Comparison of ENCODE assay signal across 19 cellular contexts in the genomic region with DNA sequence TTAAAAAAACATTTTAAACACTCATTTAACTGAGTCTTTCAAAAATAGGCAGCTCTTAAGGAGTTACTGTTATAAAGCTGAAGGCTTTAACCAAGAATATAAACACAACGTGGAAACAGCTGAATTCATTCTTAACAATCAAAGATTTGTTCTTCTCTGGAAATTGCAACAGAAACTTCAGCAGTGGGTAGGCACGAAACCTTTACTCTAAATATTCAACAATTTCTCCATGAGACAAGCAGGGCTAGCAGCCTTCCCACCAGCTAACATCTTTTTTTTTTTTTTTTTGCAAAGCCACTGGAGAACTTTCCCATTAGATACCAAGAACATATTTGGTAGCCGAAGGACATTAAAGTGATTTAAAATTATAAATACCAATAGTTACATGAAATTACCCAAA.
DNase-seq lines count a peak whose midpoint lies in the region; ATAC-seq and TF ChIP-seq lines count a peak whose summit lies in the region.
"Had no signal": no experiment of that assay in that cellular context is flagged by ENCODE, and none has a peak within 500 bp of the region (broad histone marks: within the 10 kb centered on the region; RNA-seq: fewer than 3 reads in every experiment).

No MANE protein-coding gene starts in this region.

- intact Hi-C loops in left ventricle myocardium inferior (cut with micrococcal nuclease) (no loop called here), gastrocnemius medialis (cut with DNase I; ENCODE audit: low total_unique reads) (no loop called here)

- peak overlapping the region; percentile 4 for H3K4me3 ChIP-seq in left ventricle myocardium inferior
- no peak overlapping the region for H3K4me3 ChIP-seq in gastrocnemius medialis
- H3K4me3 ChIP-seq: HAP-1 had no signal

- no peaks in the 10 kb centered on the region for H3K4me1 Mint-ChIP-seq in activated CD4-positive, alpha-beta T cell treated with anti-CD3 and anti-CD28 coated beads, Interleukin-2, amount 10 ng/mL, durations not matched to agents 7 days and 5 days
- H3K4me1 Mint-ChIP-seq: activated CD4-positive, alpha-beta T cell treated with anti-CD3 and anti-CD28 coated beads, Interleukin-2, amount 10 ng/mL, durations not matched to agents 24 days and 14 days; CD8-positive, alpha-beta memory T cell; IgD-negative memory B cell; nephron progenitor cell; stimulated activated effector memory CD8-positive, alpha-beta T cell treated with anti-CD3 and anti-CD28 coated beads, Interleukin-12 subunit alpha, Interleukin-12 subunit beta, amount 100 ng/mL, for 72 hours had no signal

- TF ChIP-seq CTCF in AG09319 (IDR thresholded peaks at IDR 0.05; ENCODE audit: low read depth, low read length) (no peak), left ventricle myocardium inferior (IDR thresholded peaks at IDR 0.05; ENCODE audit: borderline replicate concordance) (no peak), gastrocnemius medialis (IDR thresholded peaks at IDR 0.05 in 4 of 5, conservative IDR thresholded peaks at IDR 0.05 in 1 of 5) (no peak)

- POLR2A ChIA-PET in activated CD4-positive, alpha-beta T cell treated with anti-CD3 and anti-CD28 coated beads, Interleukin-2, amount 10 ng/mL, durations not matched to agents 7 days and 5 days (lab: Charles Lee), result no interaction called here

- H3K9me3 ChIP-seq in left ventricle myocardium inferior (replicated peaks) (no peaks in the 10 kb centered on the region), gastrocnemius medialis (no peaks in the 10 kb centered on the region)
- H3K9me3 ChIP-seq: HAP-1 had no signal

- H3K27me3 Mint-ChIP-seq in activated CD4-positive, alpha-beta T cell treated with anti-CD3 and anti-CD28 coated beads, Interleukin-2, amount 10 ng/mL, durations not matched to agents 7 days and 5 days, result peaks cover 2% of the 10 kb centered on the region
- H3K27me3 Mint-ChIP-seq: IgD-negative memory B cell had no signal

- no peak overlapping the region for H3K4me3 Mint-ChIP-seq in activated CD4-positive, alpha-beta T cell treated with anti-CD3 and anti-CD28 coated beads, Interleukin-2, amount 10 ng/mL, durations not matched to agents 7 days and 5 days
- H3K4me3 Mint-ChIP-seq: activated CD4-positive, alpha-beta T cell treated with anti-CD3 and anti-CD28 coated beads, Interleukin-2, amount 10 ng/mL, durations not matched to agents 24 days and 14 days; CD8-positive, alpha-beta memory T cell; IgD-negative memory B cell; nephron progenitor cell; stimulated activated effector memory CD8-positive, alpha-beta T cell treated with anti-CD3 and anti-CD28 coated beads, Interleukin-12 subunit alpha, Interleukin-12 subunit beta, amount 100 ng/mL, for 72 hours had no signal

- no peaks in the 10 kb centered on the region for H3K36me3 ChIP-seq in left ventricle myocardium inferior
- no peaks in the 10 kb centered on the region for H3K36me3 ChIP-seq in gastrocnemius medialis
- H3K36me3 ChIP-seq: HAP-1 had no signal

- no peak for ATAC-seq in gastrocnemius medialis
- ATAC-seq in GM18519 (IDR thresholded peaks at IDR 0.05; ENCODE audit: low FRiP score, unreplicated experiment), result no peak
- ATAC-seq in GM19023 (IDR thresholded peaks at IDR 0.05; ENCODE audit: unreplicated experiment), result no peak
- ATAC-seq: stimulated activated effector memory CD8-positive, alpha-beta T cell treated with anti-CD3 and anti-CD28 coated beads, Interleukin-12 subunit alpha, Interleukin-12 subunit beta, amount 100 ng/mL, for 72 hours had no signal

- no peak overlapping the region for H3K27ac Mint-ChIP-seq in activated CD4-positive, alpha-beta T cell treated with anti-CD3 and anti-CD28 coated beads, Interleukin-2, amount 10 ng/mL, durations not matched to agents 7 days and 5 days
- H3K27ac Mint-ChIP-seq: activated CD4-positive, alpha-beta T cell treated with anti-CD3 and anti-CD28 coated beads, Interleukin-2, amount 10 ng/mL, durations not matched to agents 24 days and 14 days; CD8-positive, alpha-beta memory T cell; stimulated activated effector memory CD8-positive, alpha-beta T cell treated with anti-CD3 and anti-CD28 coated beads, Interleukin-12 subunit alpha, Interleukin-12 subunit beta, amount 100 ng/mL, for 72 hours had no signal

- DNase-seq in AG09319 (ENCODE audit: extremely low read depth, low read depth) (peak; percentile 36), left ventricle myocardium inferior (no peak), gastrocnemius medialis (no peak)
- no peak for DNase-seq in effector CD8-positive, alpha-beta T cell (lab: John Stamatoyannopoulos, UW)
- DNase-seq in activated CD4-positive, alpha-beta T cell treated with anti-CD3 and anti-CD28 coated beads, Interleukin-2, amount 10 ng/mL, durations not matched to agents 7 days and 5 days, result no peak
- DNase-seq: activated CD4-positive, alpha-beta T cell treated with anti-CD3 and anti-CD28 coated beads, Interleukin-2, amount 10 ng/mL, durations not matched to agents 24 days and 14 days; activated T-cell treated with anti-CD3 and anti-CD28 coated beads, Interleukin-2, amount 50 U/mL, for 1 hour; CD8-positive, alpha-beta memory T cell; central memory CD4-positive, alpha-beta T cell; NCI-H226; nephron progenitor cell; SIG-M5; T-helper 9 cell had no signal

- TF ChIP-seq POLR2A in gastrocnemius medialis (IDR thresholded peaks at IDR 0.05), result no peak

- H3K36me3 Mint-ChIP-seq in activated CD4-positive, alpha-beta T cell treated with anti-CD3 and anti-CD28 coated beads, Interleukin-2, amount 10 ng/mL, durations not matched to agents 7 days and 5 days (ENCODE audit: low read depth), result no peaks in the 10 kb centered on the region
- H3K36me3 Mint-ChIP-seq: CD8-positive, alpha-beta memory T cell; IgD-negative memory B cell; stimulated activated effector memory CD8-positive, alpha-beta T cell treated with anti-CD3 and anti-CD28 coated beads, Interleukin-12 subunit alpha, Interleukin-12 subunit beta, amount 100 ng/mL, for 72 hours had no signal

- H3K27me3 ChIP-seq in left ventricle myocardium inferior (ENCODE audit: low read depth) (no peaks in the 10 kb centered on the region), gastrocnemius medialis (no peaks in the 10 kb centered on the region)

- H3K4me1 ChIP-seq in left ventricle myocardium inferior, result peaks cover 81% of the 10 kb centered on the region
- peaks cover 32 to 50% of the 10 kb centered on the region in 2 donors for H3K4me1 ChIP-seq in gastrocnemius medialis
- H3K4me1 ChIP-seq: HAP-1 had no signal

- H3K9me3 Mint-ChIP-seq in activated CD4-positive, alpha-beta T cell treated with anti-CD3 and anti-CD28 coated beads, Interleukin-2, amount 10 ng/mL, durations not matched to agents 7 days and 5 days, result no peaks in the 10 kb centered on the region
- H3K9me3 Mint-ChIP-seq: activated CD4-positive, alpha-beta T cell treated with anti-CD3 and anti-CD28 coated beads, Interleukin-2, amount 10 ng/mL, durations not matched to agents 24 days and 14 days; CD8-positive, alpha-beta memory T cell; IgD-negative memory B cell; stimulated activated effector memory CD8-positive, alpha-beta T cell treated with anti-CD3 and anti-CD28 coated beads, Interleukin-12 subunit alpha, Interleukin-12 subunit beta, amount 100 ng/mL, for 72 hours had no signal

- H3K27ac ChIP-seq in cingulate gyrus (ENCODE audit: low read depth, low read length), result peak overlapping the region; percentile 77
- peak overlapping the region; percentile 77 for H3K27ac ChIP-seq in left ventricle myocardium inferior (replicated peaks)
- H3K27ac ChIP-seq in gastrocnemius medialis, result peak overlapping the region; percentile 36 to 62 (median 48)

- in situ Hi-C loops in gastrocnemius medialis (cut with MboI; ENCODE audit: low sequenced_read_pairs in 4 of 4), result no loop called here

- CTCF ChIA-PET in activated CD4-positive, alpha-beta T cell treated with anti-CD3 and anti-CD28 coated beads, Interleukin-2, amount 10 ng/mL, durations not matched to agents 7 days and 5 days (lab: Charles Lee), result no interaction called here
